ENCODE assay signal across 8 cellular contexts in genomic region chr5:114449836-114450515, GRCh38.
DNase-seq lines count a peak whose midpoint lies in the region; ATAC-seq, FAIRE-seq and TF ChIP-seq lines count a peak whose summit lies in the region.

No MANE protein-coding gene starts in this region.

- H3K79me2 ChIP-seq in GM12878 (ENCODE audit: control insufficient read depth, insufficient read depth, low read length): no peaks in the 10 kb centered on the region

- RAD21 ChIA-PET in GM12878 (lab: Charles Lee; ENCODE audit: unreplicated experiment): interaction anchor here (0.6 to 9.7 kb wide), 19 partner anchors 8 to 1586 kb away, joined by 3 to 318 read pairs (median 4); partner anchors contain the start of gene KCNN2

- BruUV-seq in GM12878 (replicated peaks; lab: Mats Ljungman, UMichigan): no TSS peak

- ATAC-seq in GM21723 (IDR thresholded peaks at IDR 0.05; ENCODE audit: unreplicated experiment): peak; percentile 99
- peak; percentile 97 for ATAC-seq in RWPE2 (ENCODE audit: low read depth)
- peak; percentile 97 for ATAC-seq in GM12878

- in situ Hi-C loops in GM12878 (cut with MboI): loop anchor here (5.0 to 25.0 kb wide), 6 partner anchors 88 to 1137 kb away; partner anchors contain the start of gene KCNN2

- TF ChIP-seq EP300 in GM12878 (IDR thresholded peaks at IDR 0.05; ENCODE audit: borderline replicate concordance in 1 of 2, control insufficient read depth in 1 of 2, low read depth in 2 of 2, low read length in 2 of 2): no peak

- intact Hi-C loops in GM12878 (cut with micrococcal nuclease; ENCODE audit: unreplicated experiment): loop anchor here (1.0 to 5.0 kb wide), 7 partner anchors 89 to 837 kb away; no protein-coding TSS in a partner anchor

- peak; percentile 87 for TF ChIP-seq RAD21 in GM12878 (IDR thresholded peaks at IDR 0.05; ENCODE audit: insufficient read depth, low read depth, low read length)

- no peaks in the 10 kb centered on the region for H3K36me3 ChIP-seq in RWPE2 (ENCODE audit: low read depth)
- no peaks in the 10 kb centered on the region for H3K36me3 ChIP-seq in GM12878 (ENCODE audit: control insufficient read depth in 2 of 2, insufficient read depth in 2 of 2, low read length in 1 of 2)

- TF ChIP-seq CTCF in RWPE2 (IDR thresholded peaks at IDR 0.05; ENCODE audit: poor library complexity, severe bottlenecking) (peak; percentile 91), GM12878 (IDR thresholded peaks at IDR 0.05 in 2 of 3, conservative IDR thresholded peaks at IDR 0.05 in 1 of 3; ENCODE audit: control insufficient read depth in 2 of 3, extremely low read depth in 1 of 3, insufficient read depth in 1 of 3, low read depth in 3 of 3, low read length in 3 of 3) (peak; percentile 84 to 98 (median 89))

- H3K27me3 ChIP-seq in RWPE2 (ENCODE audit: insufficient read depth, poor library complexity, severe bottlenecking) (peaks cover 22% of the 10 kb centered on the region), GM12878 (replicated peaks in 1 of 2; ENCODE audit: control insufficient read depth in 2 of 2, insufficient read depth in 2 of 2, low read length in 1 of 2) (no peaks in the 10 kb centered on the region)

- H3K27ac ChIP-seq in RWPE2 (ENCODE audit: poor library complexity, severe bottlenecking) (no peak overlapping the region), GM12878 (ENCODE audit: control insufficient read depth, insufficient read depth) (no peak overlapping the region)

- H3K4me2 ChIP-seq in GM12878 (ENCODE audit: control insufficient read depth, insufficient read depth): no peak overlapping the region

- H3K9ac ChIP-seq in GM12878 (ENCODE audit: control insufficient read depth, insufficient read depth, low read length): no peak overlapping the region

- POLR2A ChIA-PET in GM12878 (lab: Charles Lee): interaction anchor here (1.1 kb wide), 1 partner anchor 11 kb away, joined by 3 read pairs; no protein-coding TSS in a partner anchor

- no peaks in the 10 kb centered on the region for H3K4me1 ChIP-seq in RWPE2 (ENCODE audit: insufficient read depth, poor library complexity, severe bottlenecking)
- no peaks in the 10 kb centered on the region for H3K4me1 ChIP-seq in GM12878 (ENCODE audit: control insufficient read depth, insufficient read depth, low read length)

- CTCF ChIA-PET in GM12878 (lab: Yijun Ruan, JAX): interaction anchor here (0.5 to 10.8 kb wide), 39 partner anchors 11 to 935 kb away, joined by 3 to 347 read pairs (median 4); partner anchors contain the start of gene KCNN2

- H3K9me3 ChIP-seq in RWPE2 (ENCODE audit: severe bottlenecking) (no peaks in the 10 kb centered on the region), GM12878 (replicated peaks; ENCODE audit: control insufficient read depth, insufficient read depth, low read length) (no peaks in the 10 kb centered on the region)

- WGBS in GM12878 (ENCODE audit: insufficient coverage, insufficient replicate concordance, low lambda C conversion rate, missing lambda C conversion rate): 0% methylated on average over 16 of the region's 16 CpGs

- H4K20me1 ChIP-seq in GM12878 (ENCODE audit: control insufficient read depth, insufficient read depth): no peaks in the 10 kb centered on the region

- no peak overlapping the region for H3K4me3 ChIP-seq in RWPE2 (ENCODE audit: severe bottlenecking)
- no peak overlapping the region for H3K4me3 ChIP-seq in GM12878

- peak; percentile 1 for DNase-seq in NK-92 treated with Interleukin-12 subunit alpha and Interleukin-12 subunit beta, amount 100 ng/mL, for 24 hours (lab: John Stamatoyannopoulos, UW)
- no peak for DNase-seq in NK-92 (lab: John Stamatoyannopoulos, UW; ENCODE audit: unreplicated experiment)
- DNase-seq in HuH-7 (ENCODE audit: low spot score): peak; percentile 57
- DNase-seq in RWPE2 (ENCODE audit: low spot score): peak; percentile 65
- peak; percentile 60 for DNase-seq in GM12878 (ENCODE audit: low read depth, low spot score)
- DNase-seq in iris pigment epithelial cell (ENCODE audit: low read depth): peak; percentile 62
- peak; percentile 21 for DNase-seq in stimulated activated CD4-positive, alpha-beta T cell treated with anti-CD3 and anti-CD28 coated beads, Interleukin-12 subunit alpha, Interleukin-12 subunit beta, amount 100 ng/mL, for 4 hours

- H2AFZ ChIP-seq in GM12878 (ENCODE audit: control insufficient read depth, low read depth, low read length): no peak overlapping the region

- SMC1A ChIA-PET in GM12878 (lab: Charles Lee; ENCODE audit: uncharacterized antibody, unreplicated experiment): interaction anchor here (0.6 to 9.1 kb wide), 28 partner anchors 9 to 838 kb away, joined by 3 to 297 read pairs (median 6); partner anchors contain the start of gene KCNN2

- TF ChIP-seq POLR2A in GM12878 (IDR thresholded peaks at IDR 0.05; ENCODE audit: low read depth, low read length): no peak

- peak; percentile 90 for FAIRE-seq in GM12878 (lab: Jason Lieb, UNC)

TF ChIP-seq in GM12878, 131 proteins besides CTCF, POLR2A, EP300 and RAD21 (continues in another document):
- TF ChIP-seq E2F8 (IDR thresholded peaks at IDR 0.05; ENCODE audit: low read depth, partially characterized antibody) (peak; percentile 40), TBL1XR1 (IDR thresholded peaks at IDR 0.05; ENCODE audit: low read depth, low read length) (no peak), RB1 (IDR thresholded peaks at IDR 0.05; ENCODE audit: borderline replicate concordance) (peak; percentile 58; the same call in 1 of the 2 replicates), BCLAF1 (IDR thresholded peaks at IDR 0.05) (no peak), ZNF207 (IDR thresholded peaks at IDR 0.05; ENCODE audit: borderline replicate concordance) (peak; percentile 83; the same call in 1 of the 2 replicates), YY1 (IDR thresholded peaks at IDR 0.05; ENCODE audit: low read depth, low read length) (peak; percentile 65; the same call in 1 of the 2 replicates), TCF3 (IDR thresholded peaks at IDR 0.05; ENCODE audit: borderline replicate concordance, insufficient read depth, low read depth, low read length) (0 out of 2 replicates have a peak, but pooled peaks have one; percentile 38), BCL3 (IDR thresholded peaks at IDR 0.05; ENCODE audit: borderline replicate concordance, insufficient read depth, low read depth, low read length, poor library complexity, severe bottlenecking) (peak; percentile 59), EGR1 (IDR thresholded peaks at IDR 0.05; ENCODE audit: borderline replicate concordance in 1 of 2, low read depth in 2 of 2, low read length in 2 of 2) (peak in 1 of 2 experiments; percentile 1; a peak in 1 of 3 replicates)
